1 cellular context compared by ENCODE assay signal in genomic region chr14:54509546-54510501, GRCh38.
TF ChIP-seq lines count a peak whose summit lies in the region.

TSS of gene CGRRF1 (plus strand) at chr14:54509906. CDS start at chr14:54509960, 54 bp downstream.

TF ChIP-seq in K562, 482 proteins besides CTCF, POLR2A, EP300 and RAD21 (continued from another document and continues in another):
- TF ChIP-seq GMEB1 (CRISPR knock-in tag; IDR thresholded peaks at IDR 0.05) (peak; percentile 16; the same call in 1 of the 2 replicates), PBX2 (CRISPR knock-in tag; IDR thresholded peaks at IDR 0.05; ENCODE audit: low read depth) (peak; percentile 67), PBX2 (tag; conservative IDR thresholded peaks at IDR 0.05; ENCODE audit: low read depth) (peak; percentile 59; the same call in 1 of the 2 replicates), KDM5B (IDR thresholded peaks at IDR 0.05; ENCODE audit: insufficient replicate concordance, low read depth, low read length) (peak; percentile 60), ETV6 (IDR thresholded peaks at IDR 0.05; ENCODE audit: borderline replicate concordance in 1 of 2, low read depth in 2 of 2, low read length in 1 of 2) (no peak), ETV6 (CRISPR knock-in tag; IDR thresholded peaks at IDR 0.05; ENCODE audit: borderline replicate concordance) (no peak), ETV1 (tag; conservative IDR thresholded peaks at IDR 0.05; ENCODE audit: low read depth) (no peak), UBTF (IDR thresholded peaks at IDR 0.05; ENCODE audit: borderline replicate concordance in 1 of 2, low read depth in 2 of 2, low read length in 2 of 2) (0 out of 4 replicates have a peak, but pooled peaks of 1 of the 2 experiments have one; percentile 22), CREB3L1 (IDR thresholded peaks at IDR 0.05; ENCODE audit: borderline replicate concordance, low read depth) (peak; percentile 59; the same call in 1 of the 2 replicates), ZNF785 (CRISPR knock-in tag; IDR thresholded peaks at IDR 0.05) (no peak), RBM22 (IDR thresholded peaks at IDR 0.05; ENCODE audit: low read depth, low read length, poor library complexity, severe bottlenecking) (no peak), HMBOX1 (IDR thresholded peaks at IDR 0.05) (no peak), LCOR (CRISPR knock-in tag; IDR thresholded peaks at IDR 0.05) (peak; percentile 35; the same call in 1 of the 2 replicates), ZNF707 (CRISPR knock-in tag; conservative IDR thresholded peaks at IDR 0.05) (no peak), ZNF740 (CRISPR knock-in tag; IDR thresholded peaks at IDR 0.05) (peak; percentile 95), ZNF740 (tag; IDR thresholded peaks at IDR 0.05) (peak in 1 of 2 experiments; percentile 81; a peak in 2 of 4 replicates), FOSL1 (tag; conservative IDR thresholded peaks at IDR 0.05) (0 out of 2 replicates have a peak, but pooled peaks have one; percentile 11), NR2C2 (CRISPR knock-in tag; IDR thresholded peaks at IDR 0.05) (no peak), NR2C2 (tag; IDR thresholded peaks at IDR 0.05) (peak; percentile 54; the same call in 1 of the 2 replicates), XRCC5 (IDR thresholded peaks at IDR 0.05; ENCODE audit: low read depth, low read length) (peak; percentile 59; the same call in 1 of the 2 replicates), TBP (optimal IDR thresholded peaks at IDR 0.05; ENCODE audit: low read depth, low read length) (peak; percentile 54), BRCA1 (IDR thresholded peaks at IDR 0.05) (no peak), BRCA1 (CRISPR knock-in tag; IDR thresholded peaks at IDR 0.05) (no peak), ARID3B (CRISPR knock-in tag; IDR thresholded peaks at IDR 0.05; ENCODE audit: borderline replicate concordance) (no peak), BCLAF1 (IDR thresholded peaks at IDR 0.05; ENCODE audit: borderline replicate concordance in 1 of 2, control insufficient read depth in 1 of 2, low read depth in 2 of 2, low read length in 1 of 2) (no peak), HDGF (IDR thresholded peaks at IDR 0.05) (no peak), TFAP4 (CRISPR knock-in tag; IDR thresholded peaks at IDR 0.05; ENCODE audit: borderline replicate concordance) (peak; percentile 72; the same call in 1 of the 2 replicates), SOX6 (IDR thresholded peaks at IDR 0.05) (peak; percentile 27; the same call in 1 of the 2 replicates), CREM (IDR thresholded peaks at IDR 0.05; ENCODE audit: low read depth) (peak; percentile 24; the same call in 1 of the 2 replicates), POLR3G (IDR thresholded peaks at IDR 0.05; ENCODE audit: extremely low read depth, insufficient read length, insufficient replicate concordance) (no peak), SP1 (CRISPR knock-in tag; IDR thresholded peaks at IDR 0.05) (peak; percentile 48; the same call in 1 of the 2 replicates), ARID4B (CRISPR knock-in tag; IDR thresholded peaks at IDR 0.05) (0 out of 2 replicates have a peak, but pooled peaks have one; percentile 30)
